ENCODE assay signal across 8 cellular contexts in genomic region chr4:37827030-37827705, GRCh38. TPM values are rescaled to one million over a fixed set of nuclear protein-coding genes. Genes with fewer than 3 reads are reported as not detected.
DNase-seq lines count a peak whose midpoint lies in the region; ATAC-seq and TF ChIP-seq lines count a peak whose summit lies in the region.

No MANE protein-coding gene starts in this region.

- H3K9me3 ChIP-seq in A673 (ENCODE audit: low read depth, low read length, poor library complexity, severe bottlenecking): no peaks in the 10 kb centered on the region
- no peaks in the 10 kb centered on the region for H3K9me3 ChIP-seq in Panc1 (ENCODE audit: control insufficient read depth, insufficient read depth, low read depth, low read length)
- H3K9me3 ChIP-seq in lower lobe of right lung: no peaks in the 10 kb centered on the region

- no peak for DNase-seq in A673 (ENCODE audit: low spot score)
- no peak for DNase-seq in Panc1 (ENCODE audit: low read depth, low spot score)
- no peak for DNase-seq in lower lobe of right lung
- DNase-seq in type B pancreatic cell (ENCODE audit: extremely low spot score, unreplicated experiment): peak; percentile 68
- DNase-seq in NCI-H69 (lab: John Stamatoyannopoulos, UW): no peak

- peaks cover 8% of the 10 kb centered on the region for H3K4me1 ChIP-seq in A673 (ENCODE audit: insufficient read depth, low read length, poor library complexity, severe bottlenecking)
- H3K4me1 ChIP-seq in Panc1 (ENCODE audit: control insufficient read depth, insufficient read depth, low read length): peaks cover 3% of the 10 kb centered on the region; the same call in 1 of the 2 replicates
- H3K4me1 ChIP-seq in lower lobe of right lung: peaks cover 29% of the 10 kb centered on the region

- peak overlapping the region; percentile 86 for H3K27ac Mint-ChIP-seq in type B pancreatic cell

- peak overlapping the region; percentile 92 for H3K4me3 Mint-ChIP-seq in type B pancreatic cell

- H3K27ac ChIP-seq in A673 (ENCODE audit: low read depth, low read length, poor library complexity, severe bottlenecking): peak overlapping the region; percentile 52
- peak overlapping the region; percentile 51 for H3K27ac ChIP-seq in Panc1 (ENCODE audit: low read length)
- H3K27ac ChIP-seq in cingulate gyrus (ENCODE audit: low read depth, low read length): peak overlapping the region; percentile 15
- peak overlapping the region; percentile 90 for H3K27ac ChIP-seq in lower lobe of right lung

- BruUV-seq in A673 (replicated peaks; lab: Mats Ljungman, UMichigan) (no TSS peak), Panc1 (replicated peaks; lab: Mats Ljungman, UMichigan) (no TSS peak)

- H3K27me3 ChIP-seq in A673 (replicated peaks; ENCODE audit: insufficient read depth, low read depth, low read length, poor library complexity) (no peaks in the 10 kb centered on the region), Panc1 (ENCODE audit: control insufficient read depth, insufficient read depth, low read length) (no peaks in the 10 kb centered on the region), lower lobe of right lung (ENCODE audit: low read depth) (no peaks in the 10 kb centered on the region)

- POLR2A ChIA-PET in A673 (lab: Charles Lee; ENCODE audit: low non-redundant PET): no interaction called here
- POLR2A ChIA-PET in Panc1 (lab: Charles Lee): no interaction called here

- ATAC-seq in GM18502 (IDR thresholded peaks at IDR 0.05; ENCODE audit: poor library complexity, unreplicated experiment) (peak; percentile 52), HG02870 (IDR thresholded peaks at IDR 0.05; ENCODE audit: unreplicated experiment) (peak; percentile 46), Panc1 (peak; percentile 54; the same call in 1 of the 2 replicates), lower lobe of right lung (peak; percentile 39 to 54)

- peaks cover 21% of the 10 kb centered on the region for H3K4me1 Mint-ChIP-seq in type B pancreatic cell (ENCODE audit: unreplicated experiment)

- H3K36me3 ChIP-seq in A673 (ENCODE audit: insufficient read depth, low read length, poor library complexity, severe bottlenecking): peaks cover 17% of the 10 kb centered on the region
- H3K36me3 ChIP-seq in Panc1 (ENCODE audit: control insufficient read depth, insufficient read depth, low read length): no peaks in the 10 kb centered on the region
- peaks cover 24% of the 10 kb centered on the region for H3K36me3 ChIP-seq in lower lobe of right lung

- no peaks in the 10 kb centered on the region for H3K9me3 Mint-ChIP-seq in type B pancreatic cell

- no peaks in the 10 kb centered on the region for H3K27me3 Mint-ChIP-seq in type B pancreatic cell

- in situ Hi-C loops in Panc1 (cut with HindIII; ENCODE audit: low pct_unique_long_range_greater_than_20kb, low sequenced_read_pairs): no loop called here

- peaks cover 23% of the 10 kb centered on the region for H3K36me3 Mint-ChIP-seq in type B pancreatic cell

- intact Hi-C loops in A673 (cut with micrococcal nuclease; ENCODE audit: unreplicated experiment) (no loop called here), Panc1 (cut with micrococcal nuclease; ENCODE audit: unreplicated experiment) (no loop called here), lower lobe of right lung (cut with DNase I) (no loop called here)

- H3K4me3 ChIP-seq in A673 (ENCODE audit: low read depth, low read length, poor library complexity, severe bottlenecking) (peak overlapping the region; percentile 81), Panc1 (ENCODE audit: low read depth in 2 of 2, low read length in 2 of 2) (peak overlapping the region; percentile 72 to 73), lower lobe of right lung (peak overlapping the region; percentile 90)

- CTCF ChIA-PET in A673 (lab: Charles Lee): no interaction called here
- CTCF ChIA-PET in Panc1 (lab: Charles Lee): no interaction called here

- no peak for TF ChIP-seq CTCF in A673 (conservative IDR thresholded peaks at IDR 0.05; ENCODE audit: low read depth, low read length)
- no peak for TF ChIP-seq CTCF in Panc1 (IDR thresholded peaks at IDR 0.05)
- TF ChIP-seq CTCF in lower lobe of right lung (IDR thresholded peaks at IDR 0.05): no peak
- no peak for TF ChIP-seq CTCF in type B pancreatic cell (conservative IDR thresholded peaks at IDR 0.05)

RNA-seq across cellular contexts. Expression of gene PGM2, which starts 0.7 kb away (rescaled TPM):
- total RNA-seq in A673 (2021) (27.4 and 31.0 TPM in 2 replicates), Panc1 (2021; ENCODE audit: unreplicated experiment) (15.4 TPM), lower lobe of right lung (28.7 TPM), type B pancreatic cell (ENCODE audit: low replicate concordance) (37.6 and 51.4 TPM in 2 replicates)
- polyA plus RNA-seq in Panc1 (2012; ENCODE audit: insufficient read length): 6.6 TPM

Comparison
In these comparisons a context has a peak if more than half of its experiments do, and no peak if none do; other contexts are left out.
1. H3K27ac ChIP-seq: peak in every context shown above with its lines; median percentile 90 in lower lobe of right lung; 52 in A673; 51 in Panc1; 15 in cingulate gyrus.